35 cellular contexts compared by ENCODE assay signal in the genomic region with DNA sequence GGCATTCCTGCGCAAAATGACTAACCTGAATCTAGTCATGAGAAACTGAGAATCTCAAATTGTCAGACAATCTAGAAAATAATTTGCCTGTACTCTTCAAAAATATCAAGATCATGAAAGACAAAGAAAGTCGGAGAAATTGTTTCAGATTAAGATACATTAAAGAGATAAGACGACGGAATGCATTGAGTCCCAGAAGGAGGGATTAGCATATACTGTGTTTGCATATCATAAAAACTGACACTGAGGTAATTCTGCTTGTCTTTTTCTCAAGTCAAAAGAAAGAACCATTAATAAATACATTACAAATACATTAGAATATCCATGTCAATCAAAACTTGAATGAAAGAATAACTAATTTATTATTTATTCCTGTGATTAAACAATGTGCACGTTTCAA.
"Had no signal": no experiment of that assay in that cellular context is flagged by ENCODE, and none has a peak within 500 bp of the region (broad histone marks: within the 10 kb centered on the region; RNA-seq: fewer than 3 reads in every experiment).

No MANE protein-coding gene starts in this region.

- H3K27me3 ChIP-seq: MG63 had no signal

- H3K9me3 ChIP-seq: MG63 had no signal

- DNase-seq: Karpas-422, Kasumi-1, MG63, MM.1S, MV-4-11, NCI-H1048, NCI-H1092, NCI-H1092 treated with DMSO at 0.1 percent for 48 hours, NCI-H1105, NCI-H1105 treated with DMSO at 0.1 percent for 48 hours, NCI-H1417, NCI-H1417 treated with DMSO at 0.1 percent for 48 hours, NCI-H1436, NCI-H1436 treated with DMSO at 0.1 percent for 48 hours, NCI-H146, NCI-H1694, NCI-H1694 treated with DMSO at 0.1 percent for 48 hours, NCI-H187, NCI-H187 treated with DMSO at 0.1 percent for 48 hours, NCI-H1930, NCI-H2029, NCI-H2029 treated with DMSO at 0.1 percent for 48 hours, NCI-H2081, NCI-H2081 treated with DMSO at 0.1 percent for 48 hours, NCI-H2107, NCI-H2171, NCI-H2171 treated with DMSO at 0.1 percent for 48 hours, NCI-H2227 treated with DMSO at 0.1 percent for 48 hours, NCI-H226, NCI-H345, NCI-H446, NCI-H446 treated with DMSO at 0.1 percent for 48 hours, NCI-H510A, NCI-H510A treated with DMSO at 0.1 percent for 48 hours, NCI-H524 had no signal

- H3K4me3 ChIP-seq: MG63 had no signal

- H3K36me3 ChIP-seq: MG63 had no signal
